In the genomic region with DNA sequence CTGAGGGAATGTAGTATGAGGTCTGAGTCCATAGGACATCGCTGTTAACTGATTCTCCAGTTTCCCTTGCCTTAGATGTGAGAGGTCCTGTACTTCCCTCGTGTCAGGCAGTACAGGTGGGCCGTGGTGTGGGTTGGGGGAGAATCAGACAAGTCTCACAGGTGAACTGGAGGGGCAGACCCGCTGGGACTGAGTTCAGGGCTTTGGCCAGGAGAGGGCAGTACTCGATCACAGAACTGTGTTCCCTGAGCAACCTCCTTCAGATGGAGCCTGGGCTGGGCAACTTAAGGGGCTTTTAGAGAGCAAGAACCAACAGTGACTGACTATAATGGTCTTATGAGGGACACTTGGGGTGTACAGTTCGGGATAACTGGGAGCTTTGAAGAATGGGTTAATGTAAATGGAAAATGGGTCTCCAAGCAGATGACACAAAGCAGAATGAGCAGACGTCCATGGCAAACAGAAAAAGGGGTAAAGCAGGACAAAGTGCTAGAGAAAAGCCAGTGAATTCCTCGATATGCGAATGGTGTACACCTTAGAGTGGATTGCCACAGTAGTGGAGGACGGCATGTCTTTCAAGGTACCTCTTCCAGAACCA, we compare ENCODE assay signal across 8 cellular contexts.
DNase-seq lines count a peak whose midpoint lies in the region; ATAC-seq and TF ChIP-seq lines count a peak whose summit lies in the region.

No MANE protein-coding gene starts in this region.

- H3K27ac ChIP-seq in SK-N-MC: no peak overlapping the region
- H3K27ac ChIP-seq in heart right ventricle: no peak overlapping the region

- ATAC-seq in GM21526 (IDR thresholded peaks at IDR 0.05; ENCODE audit: low FRiP score, unreplicated experiment): peak; percentile 74
- peak; percentile 66 to 81 for ATAC-seq in activated naive CD4-positive, alpha-beta T cell treated with anti-CD3 and anti-CD28 coated beads, Interleukin-2, amount 50 U/mL, for 72 hours
- peak; percentile 61 to 79 (median 70) for ATAC-seq in heart right ventricle
- no peak for ATAC-seq in HG03469 (IDR thresholded peaks at IDR 0.05; ENCODE audit: unreplicated experiment)

- no peaks in the 10 kb centered on the region for H3K4me1 ChIP-seq in heart right ventricle

- no peak overlapping the region for H3K27ac Mint-ChIP-seq in activated naive CD4-positive, alpha-beta T cell treated with anti-CD3 and anti-CD28 coated beads, Interleukin-2, amount 50 U/mL, for 72 hours

- intact Hi-C loops in heart right ventricle (cut with DNase I): loop anchor here in 9 of 10 donors (1.0 to 10.0 kb wide), 5 partner anchors 67 to 364 kb away; partner anchors contain the start of gene CXCL13 (in 1 of the 9)

- H3K9ac ChIP-seq in SK-N-MC (ENCODE audit: insufficient read length): no peak overlapping the region

- H3K9me3 Mint-ChIP-seq in activated naive CD4-positive, alpha-beta T cell treated with anti-CD3 and anti-CD28 coated beads, Interleukin-2, amount 50 U/mL, for 72 hours: no peaks in the 10 kb centered on the region

- H3K9me3 ChIP-seq in SK-N-MC (ENCODE audit: low read depth, low read length) (no peaks in the 10 kb centered on the region), heart right ventricle (no peaks in the 10 kb centered on the region)

- DNase-seq in DMS153 (lab: John Stamatoyannopoulos, UW): peak; percentile 9
- peak; percentile 32 for DNase-seq in LHCN-M2 (ENCODE audit: low read depth)
- DNase-seq in SK-N-MC (ENCODE audit: low read depth, low spot score): peak; percentile 26
- peak in 1 of 2 donors; percentile 74 for DNase-seq in activated naive CD4-positive, alpha-beta T cell treated with anti-CD3 and anti-CD28 coated beads, Interleukin-2, amount 50 U/mL, for 72 hours (ENCODE audit: low spot score in 2 of 2)
- DNase-seq in heart right ventricle: peak; percentile 15 to 40
- DNase-seq in retinal pigment epithelial cell (ENCODE audit: low read depth): no peak

- peaks cover 0 to 17% (median 3%) of the 10 kb centered on the region in 7 donors for H3K27me3 ChIP-seq in heart right ventricle

- TF ChIP-seq CTCF in heart right ventricle (IDR thresholded peaks at IDR 0.05): peak; percentile 17 to 78 (median 70)
- peak; percentile 87 for TF ChIP-seq CTCF in retinal pigment epithelial cell (conservative IDR thresholded peaks at IDR 0.05; ENCODE audit: low read depth, low read length)

- H3K4me3 ChIP-seq in SK-N-MC (no peak overlapping the region), heart right ventricle (no peak overlapping the region), retinal pigment epithelial cell (ENCODE audit: low read length) (no peak overlapping the region)

- no peaks in the 10 kb centered on the region for H3K36me3 Mint-ChIP-seq in activated naive CD4-positive, alpha-beta T cell treated with anti-CD3 and anti-CD28 coated beads, Interleukin-2, amount 50 U/mL, for 72 hours

- WGBS in heart right ventricle, 2 donors: 31 to 33% methylated on average over 10 of the region's 10 CpGs

- H3K36me3 ChIP-seq in SK-N-MC (ENCODE audit: insufficient read depth, low read length): no peaks in the 10 kb centered on the region
- no peaks in the 10 kb centered on the region for H3K36me3 ChIP-seq in heart right ventricle
